In genomic region chr15:74291101-74292071, GRCh38 we compare ENCODE assay signal across 8 cellular contexts. TPM values are rescaled to one million over a fixed set of nuclear protein-coding genes. Genes with fewer than 3 reads are reported as not detected.
A peak's percentile ranks its signal among the peaks of the same experiment; 100 is the strongest.
DNase-seq lines count a peak whose midpoint lies in the region; ATAC-seq lines count a peak whose summit lies in the region.

No MANE protein-coding gene starts in this region.

- ATAC-seq in T-helper 17 cell (peak; percentile 61), GM21619 (IDR thresholded peaks at IDR 0.05; ENCODE audit: unreplicated experiment) (no peak)

- H3K4me3 Mint-ChIP-seq in T-helper 17 cell, result no peak overlapping the region

- no peaks in the 10 kb centered on the region for H3K4me1 Mint-ChIP-seq in T-helper 17 cell

- peaks cover 37% of the 10 kb centered on the region for H3K27me3 Mint-ChIP-seq in T-helper 17 cell

- H3K36me3 Mint-ChIP-seq in T-helper 17 cell (ENCODE audit: low read depth), result no peaks in the 10 kb centered on the region

- H3K4me3 ChIP-seq in skeletal muscle cell (ENCODE audit: low read depth, low read length), result no peak overlapping the region

- no peak overlapping the region for H3K27ac Mint-ChIP-seq in T-helper 17 cell

- H3K9me3 ChIP-seq in T-helper 17 cell (ENCODE audit: control insufficient read depth, low read length, poor library complexity, severe bottlenecking), result no peaks in the 10 kb centered on the region

- DNase-seq in DMS 273 treated with DMSO at 0.1 percent for 48 hours (lab: John Stamatoyannopoulos, UW) (peak; percentile 32), LoVo (ENCODE audit: low spot score) (peak; percentile 78), T-helper 17 cell (peak; percentile 23 to 64 (median 40)), amniotic stem cell (lab: John Stamatoyannopoulos, UW) (peak; percentile 60), hippocampal formation (lab: John Stamatoyannopoulos, UW) (peak; percentile 9 to 49), skeletal muscle cell (ENCODE audit: low read depth) (peak; percentile 27), NCI-H2029 treated with DMSO at 0.1 percent for 48 hours (lab: John Stamatoyannopoulos, UW) (no peak)

RNA-seq across cellular contexts. Expression of gene CCDC33, which starts 55.3 kb away (rescaled TPM):
- total RNA-seq in T-helper 17 cell, result not detected
